16 cellular contexts compared by ENCODE assay signal in genomic region chr2:47559079-47559684, GRCh38. TPM values are rescaled to one million over a fixed set of nuclear protein-coding genes. Genes with fewer than 3 reads are reported as not detected.
DNase-seq lines count a peak whose midpoint lies in the region; ATAC-seq and TF ChIP-seq lines count a peak whose summit lies in the region.
"Had no signal": no experiment of that assay in that cellular context is flagged by ENCODE, and none has a peak within 500 bp of the region (broad histone marks: within the 10 kb centered on the region; RNA-seq: fewer than 3 reads in every experiment).

No MANE protein-coding gene starts in this region.

- no peak overlapping the region for H3K27ac Mint-ChIP-seq in Calu3 (ENCODE audit: unreplicated experiment)
- H3K27ac Mint-ChIP-seq in activated CD4-positive, alpha-beta memory T cell treated with anti-CD3 and anti-CD28 coated beads for 36 hours = no peak overlapping the region
- H3K27ac Mint-ChIP-seq: CD4-positive, CD25-positive, alpha-beta regulatory T cell; HFFc6; natural killer cell treated with Interleukin-12 subunit alpha and Interleukin-12 subunit beta and Interleukin-15 and Interleukin-18, amount 100 ng/mL, for 72 hours; T-helper 1 cell treated with Interleukin-12 subunit alpha and Interleukin-12 subunit beta and Interleukin-4 antibody, amounts not matched to agents 30 μg/mL and 1 μg/mL, for 36 hours had no signal

- no peaks in the 10 kb centered on the region; the same call in 1 of the 2 replicates for H3K36me3 ChIP-seq in H7 (replicated peaks; ENCODE audit: control insufficient read depth, insufficient read depth, low read length)
- H3K36me3 ChIP-seq: esophagus muscularis mucosa had no signal

- DNase-seq in Calu3 (peak; percentile 20), H7 (peak; percentile 42), RWPE1 (ENCODE audit: low spot score) (peak; percentile 43), foreskin keratinocyte (peak in 1 of 2 donors; percentile 39), HuH-7.5 (ENCODE audit: low spot score) (no peak), H4 (ENCODE audit: low spot score) (no peak), SKM-1 treated with dmso at 0.1 percent for 144 hours (lab: John Stamatoyannopoulos, UW; ENCODE audit: unreplicated experiment) (no peak)
- no peak for DNase-seq in activated CD4-positive, alpha-beta memory T cell treated with anti-CD3 and anti-CD28 coated beads for 36 hours
- DNase-seq: activated CD4-positive, alpha-beta T cell treated with anti-CD3 and anti-CD28 coated beads, Interleukin-2, amount 50 U/mL, for 4 hours; activated effector memory CD4-positive, alpha-beta T cell treated with Interleukin-2 at 50 U/mL for 16 hours; CD4-positive, CD25-positive, alpha-beta regulatory T cell; HFFc6 had no signal

- H3K27ac ChIP-seq in RWPE1 (no peak overlapping the region), foreskin keratinocyte (no peak overlapping the region)
- H3K27ac ChIP-seq: esophagus muscularis mucosa had no signal

- intact Hi-C loops in Calu3 (cut with micrococcal nuclease; ENCODE audit: unreplicated experiment) = no loop called here
- intact Hi-C loops in activated CD4-positive, alpha-beta memory T cell treated with anti-CD3 and anti-CD28 coated beads for 36 hours (cut with micrococcal nuclease) = no loop called here

- CTCF ChIA-PET in Calu3 (lab: Charles Lee) (no interaction called here), RWPE1 (lab: Yijun Ruan, JAX) (interaction anchor here (0.5 to 0.9 kb wide), 3 partner anchors 9 to 97 kb away, joined by 3 to 4 read pairs (median 3); no protein-coding TSS in a partner anchor)
- CTCF ChIA-PET in activated CD4-positive, alpha-beta memory T cell treated with anti-CD3 and anti-CD28 coated beads for 36 hours (lab: Charles Lee) = no interaction called here

- H3K27me3 ChIP-seq in H7 (ENCODE audit: control insufficient read depth, insufficient read depth, low read length) (no peaks in the 10 kb centered on the region), foreskin keratinocyte (peaks cover 33% of the 10 kb centered on the region)

- no peaks in the 10 kb centered on the region for H3K36me3 Mint-ChIP-seq in Calu3 (ENCODE audit: insufficient read depth, unreplicated experiment)
- no peaks in the 10 kb centered on the region for H3K36me3 Mint-ChIP-seq in activated CD4-positive, alpha-beta memory T cell treated with anti-CD3 and anti-CD28 coated beads for 36 hours
- H3K36me3 Mint-ChIP-seq: CD4-positive, CD25-positive, alpha-beta regulatory T cell; natural killer cell treated with Interleukin-12 subunit alpha and Interleukin-12 subunit beta and Interleukin-15 and Interleukin-18, amount 100 ng/mL, for 72 hours had no signal

- no peaks in the 10 kb centered on the region for H3K4me1 ChIP-seq in foreskin keratinocyte

- no peak overlapping the region for H3K4me3 ChIP-seq in H7 (ENCODE audit: insufficient read depth, low read depth, low read length)
- H3K4me3 ChIP-seq: esophagus muscularis mucosa had no signal

- no TSS peak for BruUV-seq in Calu3 (replicated peaks; lab: Mats Ljungman, UMichigan)

- POLR2A ChIA-PET in RWPE1 (lab: Yijun Ruan, JAX; ENCODE audit: low non-redundant PET) = no interaction called here
- POLR2A ChIA-PET in activated CD4-positive, alpha-beta memory T cell treated with anti-CD3 and anti-CD28 coated beads for 36 hours (lab: Charles Lee) = no interaction called here

- H3K27me3 Mint-ChIP-seq in Calu3 (ENCODE audit: unreplicated experiment) = peaks cover 43% of the 10 kb centered on the region
- peaks cover 4% of the 10 kb centered on the region for H3K27me3 Mint-ChIP-seq in activated CD4-positive, alpha-beta memory T cell treated with anti-CD3 and anti-CD28 coated beads for 36 hours

- peaks cover 11% of the 10 kb centered on the region for H3K4me1 Mint-ChIP-seq in Calu3 (ENCODE audit: low read depth, unreplicated experiment)
- no peaks in the 10 kb centered on the region for H3K4me1 Mint-ChIP-seq in activated CD4-positive, alpha-beta memory T cell treated with anti-CD3 and anti-CD28 coated beads for 36 hours (ENCODE audit: low read depth)
- H3K4me1 Mint-ChIP-seq: CD4-positive, CD25-positive, alpha-beta regulatory T cell; central memory CD8-positive, alpha-beta T cell had no signal

- peak; percentile 91 for ATAC-seq in foreskin keratinocyte
- ATAC-seq: natural killer cell treated with Interleukin-12 subunit alpha and Interleukin-12 subunit beta and Interleukin-15 and Interleukin-18, amount 100 ng/mL, for 72 hours had no signal

- no peak overlapping the region for H3K4me3 Mint-ChIP-seq in Calu3 (ENCODE audit: low read depth, unreplicated experiment)
- no peak overlapping the region for H3K4me3 Mint-ChIP-seq in activated CD4-positive, alpha-beta memory T cell treated with anti-CD3 and anti-CD28 coated beads for 36 hours
- H3K4me3 Mint-ChIP-seq: CD4-positive, CD25-positive, alpha-beta regulatory T cell; central memory CD8-positive, alpha-beta T cell; HFFc6; natural killer cell treated with Interleukin-12 subunit alpha and Interleukin-12 subunit beta and Interleukin-15 and Interleukin-18, amount 100 ng/mL, for 72 hours; T-helper 1 cell treated with Interleukin-12 subunit alpha and Interleukin-12 subunit beta and Interleukin-4 antibody, amounts not matched to agents 30 μg/mL and 1 μg/mL, for 36 hours had no signal

- no peaks in the 10 kb centered on the region for H3K9me3 Mint-ChIP-seq in Calu3 (ENCODE audit: low read depth, unreplicated experiment)
- no peaks in the 10 kb centered on the region for H3K9me3 Mint-ChIP-seq in activated CD4-positive, alpha-beta memory T cell treated with anti-CD3 and anti-CD28 coated beads for 36 hours
- H3K9me3 Mint-ChIP-seq: CD4-positive, CD25-positive, alpha-beta regulatory T cell; central memory CD8-positive, alpha-beta T cell; HFFc6; natural killer cell treated with Interleukin-12 subunit alpha and Interleukin-12 subunit beta and Interleukin-15 and Interleukin-18, amount 100 ng/mL, for 72 hours; T-helper 1 cell treated with Interleukin-12 subunit alpha and Interleukin-12 subunit beta and Interleukin-4 antibody, amounts not matched to agents 30 μg/mL and 1 μg/mL, for 36 hours had no signal

- TF ChIP-seq CTCF in Calu3 (IDR thresholded peaks at IDR 0.05; ENCODE audit: unreplicated experiment) = no peak
- TF ChIP-seq CTCF in RWPE1 (conservative IDR thresholded peaks at IDR 0.05; ENCODE audit: low read depth) = no peak
- TF ChIP-seq CTCF in foreskin keratinocyte (conservative IDR thresholded peaks at IDR 0.05) = no peak

RNA-seq across cellular contexts. Expression of gene KCNK12, which starts 11.6 kb away (rescaled TPM):
- not detected in 2 replicates for total RNA-seq in Calu3 (2022)
- total RNA-seq in H7 (2014; rRNA removed; shearing (Covaris generic)) = 9.6 and 16.0 TPM in 2 replicates
- not detected in 2 replicates for total RNA-seq in foreskin keratinocyte
- not detected in 2 replicates for polyA plus RNA-seq in foreskin keratinocyte
- under 1 TPM; 0.22 to 0.29 TPM for total RNA-seq in activated CD4-positive, alpha-beta memory T cell treated with anti-CD3 and anti-CD28 coated beads for 36 hours
- total RNA-seq in H4 (2014; rRNA removed; shearing (Covaris generic)) = not detected in 2 replicates

Comparison
In these comparisons a context has a peak if more than half of its experiments do, and no peak if none do; other contexts are left out.
1. DNase-seq: peak in Calu3 (single experiment), H7 (single experiment) and RWPE1 (single experiment); none in activated CD4-positive, alpha-beta memory T cell treated with anti-CD3 and anti-CD28 coated beads for 36 hours (single experiment), HuH-7.5 (single experiment), H4 (single experiment) and SKM-1 treated with dmso at 0.1 percent for 144 hours (single experiment).